Comparison of ENCODE assay signal across 8 cellular contexts in genomic region chr17:38868968-38869646, GRCh38. TPM values are rescaled to one million over a fixed set of nuclear protein-coding genes. Genes with fewer than 3 reads are reported as not detected.
A peak's percentile ranks its signal among the peaks of the same experiment; 100 is the strongest.
DNase-seq lines count a peak whose midpoint lies in the region; ATAC-seq lines count a peak whose summit lies in the region.

No MANE protein-coding gene starts in this region.

- ATAC-seq in GM19438 (IDR thresholded peaks at IDR 0.05; ENCODE audit: low read depth, unreplicated experiment), result peak; percentile 34
- peak; percentile 54 for ATAC-seq in effector memory CD8-positive, alpha-beta T cell (replicated peaks)

- H3K79me1 ChIP-seq in mesendoderm (ENCODE audit: low read length), result peaks cover 15% of the 10 kb centered on the region

- no peaks in the 10 kb centered on the region for H3K27me3 ChIP-seq in CD8-positive, alpha-beta memory T cell (ENCODE audit: insufficient read depth, low read length, poor library complexity, severe bottlenecking)
- no peaks in the 10 kb centered on the region for H3K27me3 ChIP-seq in mesendoderm (ENCODE audit: insufficient read depth, low read length, poor library complexity)

- H3K4me1 Mint-ChIP-seq in CD8-positive, alpha-beta memory T cell, result peaks cover 47 to 49% (median 48%) of the 10 kb centered on the region in 3 donors
- peaks cover 44 to 46% of the 10 kb centered on the region in 2 donors for H3K4me1 Mint-ChIP-seq in effector memory CD8-positive, alpha-beta T cell (ENCODE audit: low read depth in 2 of 2)

- peaks cover 0 to 27% (median 0%) of the 10 kb centered on the region in 3 donors for H3K36me3 Mint-ChIP-seq in CD8-positive, alpha-beta memory T cell
- H3K36me3 Mint-ChIP-seq in effector memory CD8-positive, alpha-beta T cell (ENCODE audit: insufficient read depth), result peaks cover 65% of the 10 kb centered on the region

- H2BK120ac ChIP-seq in mesendoderm (ENCODE audit: low read depth, low read length), result peak overlapping the region; percentile 65

- peak overlapping the region; percentile 96 for H3K18ac ChIP-seq in mesendoderm (ENCODE audit: low read length)

- H2BK15ac ChIP-seq in mesendoderm (replicated peaks; ENCODE audit: low read depth), result peak overlapping the region; percentile 41

- H3K79me2 ChIP-seq in mesendoderm (ENCODE audit: control insufficient read depth, insufficient read depth, low read length), result peaks cover 40% of the 10 kb centered on the region

- CTCF ChIA-PET in CD8-positive, alpha-beta memory T cell (lab: Charles Lee), result interaction anchor here (0.7 to 7.0 kb wide), 20 partner anchors 9 to 326 kb away, joined by 3 to 73 read pairs (median 3); partner anchors contain the start of genes CWC25, LASP1NB, PLXDC1 and RPL23

- WGBS in mesendoderm (ENCODE audit: extremely low coverage, insufficient coverage, low lambda C conversion rate), result no CpG with 5 or more reads among the region's 30 CpGs

- peaks cover 43% of the 10 kb centered on the region for H3K4me1 ChIP-seq in CD8-positive, alpha-beta memory T cell (ENCODE audit: insufficient read depth, low read length)
- H3K4me1 ChIP-seq in mesendoderm (ENCODE audit: control insufficient read depth, low read depth, low read length), result peaks cover 14% of the 10 kb centered on the region

- H3K9me3 Mint-ChIP-seq in CD8-positive, alpha-beta memory T cell, result no peaks in the 10 kb centered on the region
- no peaks in the 10 kb centered on the region for H3K9me3 Mint-ChIP-seq in effector memory CD8-positive, alpha-beta T cell

- peaks cover 0 to 12% of the 10 kb centered on the region in 2 donors for H3K27me3 Mint-ChIP-seq in CD8-positive, alpha-beta memory T cell
- no peaks in the 10 kb centered on the region for H3K27me3 Mint-ChIP-seq in effector memory CD8-positive, alpha-beta T cell

- no peaks in the 10 kb centered on the region for H3K9me3 ChIP-seq in CD8-positive, alpha-beta memory T cell (ENCODE audit: low read length)

- H2BK5ac ChIP-seq in mesendoderm (ENCODE audit: low read length), result peak overlapping the region; percentile 47

- H3K4me3 Mint-ChIP-seq in CD8-positive, alpha-beta memory T cell, result peak overlapping the region; percentile 94 to 100 (median 98)
- H3K4me3 Mint-ChIP-seq in effector memory CD8-positive, alpha-beta T cell, result peak overlapping the region; percentile 99

- H3K27ac ChIP-seq in CD8-positive, alpha-beta memory T cell (ENCODE audit: low read depth, low read length), result peak overlapping the region; percentile 87
- H3K27ac ChIP-seq in mesendoderm (ENCODE audit: low read depth, low read length), result peak overlapping the region; percentile 94

- H3K4me2 ChIP-seq in mesendoderm (ENCODE audit: low read length), result peak overlapping the region; percentile 91

- peak overlapping the region; percentile 84 for H3K9ac ChIP-seq in mesendoderm (ENCODE audit: low read length)

- peak overlapping the region; percentile 72 for H4K5ac ChIP-seq in mesendoderm (ENCODE audit: low read length)

- peak; percentile 71 to 91 (median 80) for DNase-seq in CD8-positive, alpha-beta memory T cell
- peak; percentile 71 for DNase-seq in HS-5 (ENCODE audit: low read depth)
- DNase-seq in NOMO-1 (lab: John Stamatoyannopoulos, UW; ENCODE audit: unreplicated experiment in 2 of 2), result peak; percentile 81 to 83
- peak; percentile 86 to 99 (median 99) for DNase-seq in activated CD8-positive, alpha-beta memory T cell treated with anti-CD3 and anti-CD28 coated beads for 48 hours (ENCODE audit: low read depth in 2 of 3, low spot score in 2 of 3)
- peak; percentile 85 to 91 (median 88) for DNase-seq in effector memory CD8-positive, alpha-beta T cell
- DNase-seq in mesendoderm, result peak; percentile 95
- DNase-seq in stimulated activated CD8-positive, alpha-beta memory T cell treated with anti-CD3 and anti-CD28 coated beads, Interleukin-15, amount 100 ng/mL, for 1 hour (ENCODE audit: low read depth), result peak; percentile 80

- H4K8ac ChIP-seq in mesendoderm (ENCODE audit: low read depth, low read length), result no peak overlapping the region

- H2AK5ac ChIP-seq in mesendoderm (ENCODE audit: low read length), result no peak overlapping the region

- POLR2A ChIA-PET in CD8-positive, alpha-beta memory T cell (lab: Charles Lee), result interaction anchor here (0.6 to 3.8 kb wide), 17 partner anchors 8 to 534 kb away, joined by 3 to 57 read pairs (median 8); partner anchors contain the start of genes FBXO47, LASP1NB, PIP4K2B and RPL19

- H3K4ac ChIP-seq in mesendoderm (ENCODE audit: low read depth, low read length), result peak overlapping the region; percentile 94

- H3K56ac ChIP-seq in mesendoderm (ENCODE audit: low read length), result peak overlapping the region; percentile 97

- H3K27ac Mint-ChIP-seq in CD8-positive, alpha-beta memory T cell, result peak overlapping the region; percentile 89 to 99 (median 96)
- peak overlapping the region; percentile 98 to 100 for H3K27ac Mint-ChIP-seq in effector memory CD8-positive, alpha-beta T cell

- peak overlapping the region; percentile 98 for H3K4me3 ChIP-seq in CD8-positive, alpha-beta memory T cell (ENCODE audit: low read length)
- peak overlapping the region; percentile 70 for H3K4me3 ChIP-seq in mesendoderm (ENCODE audit: low read length)

- H3K23ac ChIP-seq in mesendoderm (ENCODE audit: low read length), result peak overlapping the region; percentile 83

- peaks cover 13% of the 10 kb centered on the region for H3K36me3 ChIP-seq in CD8-positive, alpha-beta memory T cell (ENCODE audit: insufficient read depth, low read length)
- no peaks in the 10 kb centered on the region for H3K36me3 ChIP-seq in mesendoderm (ENCODE audit: control insufficient read depth, insufficient read depth, low read length)

RNA-seq across cellular contexts. Expression of gene LASP1, which starts 0.8 kb away (rescaled TPM):
- total RNA-seq in CD8-positive, alpha-beta memory T cell, result 100 to 1,000 TPM; 128 to 135 TPM
- polyA plus RNA-seq in CD8-positive, alpha-beta memory T cell, result 76.1 TPM
- 160 TPM for polyA plus RNA-seq in mesendoderm (2013, experiment 1 of 2)
- 164 TPM for polyA plus RNA-seq in mesendoderm (2013, experiment 2 of 2)

RNA-seq across cellular contexts. Expression of gene RPL23, which starts 15.6 kb away (rescaled TPM):
- total RNA-seq in CD8-positive, alpha-beta memory T cell, result 1,000 to 10,000 TPM; 1,857 to 1,911 TPM
- 1,010 TPM for polyA plus RNA-seq in CD8-positive, alpha-beta memory T cell
- polyA plus RNA-seq in mesendoderm (2013, experiment 1 of 2), result 4,252 TPM
- 4,329 TPM for polyA plus RNA-seq in mesendoderm (2013, experiment 2 of 2)

RNA-seq across cellular contexts. Expression of gene CWC25, which starts 44.0 kb away (rescaled TPM):
- 10 to 100 TPM; 31.3 to 31.7 TPM for total RNA-seq in CD8-positive, alpha-beta memory T cell
- polyA plus RNA-seq in CD8-positive, alpha-beta memory T cell, result 11.5 TPM
- polyA plus RNA-seq in mesendoderm (2013, experiment 1 of 2), result 13.8 TPM
- 14.3 TPM for polyA plus RNA-seq in mesendoderm (2013, experiment 2 of 2)

Comparison
In these comparisons a context has a peak if more than half of its experiments do, and no peak if none do; other contexts are left out.
1. Peak in every context shown above with its lines: DNase-seq, ATAC-seq, H3K4me3 ChIP-seq and H3K27ac ChIP-seq.